Comparison of ENCODE assay signal across 9 cellular contexts in the genomic region with DNA sequence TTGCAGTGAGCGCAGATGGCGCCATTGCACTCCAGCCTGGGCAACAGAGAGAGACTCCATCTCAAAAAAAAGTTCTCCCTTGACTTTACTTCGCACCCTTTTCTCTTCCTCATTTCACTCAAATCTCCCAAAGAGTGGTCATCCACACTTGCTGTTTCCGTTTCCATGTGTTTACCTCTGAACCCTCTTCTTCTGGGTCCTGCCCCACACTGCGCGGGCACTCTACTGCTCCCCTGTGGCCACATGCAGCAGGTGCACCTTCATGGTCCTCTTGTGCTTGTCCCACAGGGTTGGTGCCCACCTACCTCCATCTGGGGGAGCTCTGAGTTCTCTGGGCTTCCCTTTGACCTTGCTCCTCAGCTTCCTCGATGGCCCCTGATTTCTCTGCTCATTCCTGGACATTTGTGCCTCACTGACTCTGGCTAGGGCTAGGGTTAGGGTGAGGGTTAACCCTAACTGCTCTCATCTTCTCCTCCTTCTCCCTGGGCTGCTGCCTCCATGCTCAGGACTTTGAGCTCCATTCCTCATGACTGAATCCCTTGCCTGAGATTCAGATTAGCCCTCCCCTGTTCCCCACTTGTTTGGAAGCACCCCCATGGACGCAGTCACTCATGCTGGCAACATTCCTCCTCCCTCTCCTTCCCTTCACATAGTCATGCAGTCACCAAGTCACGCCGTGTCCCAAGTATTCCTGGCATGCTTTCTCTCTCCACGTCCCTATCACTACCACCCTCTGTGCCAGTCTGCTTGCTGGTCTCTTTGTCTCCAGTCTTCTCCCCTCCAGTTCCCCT. TPM values are rescaled to one million over a fixed set of nuclear protein-coding genes. Genes with fewer than 3 reads are reported as not detected.
DNase-seq lines count a peak whose midpoint lies in the region; ATAC-seq and TF ChIP-seq lines count a peak whose summit lies in the region.
"Had no signal": no experiment of that assay in that cellular context is flagged by ENCODE, and none has a peak within 500 bp of the region (broad histone marks: within the 10 kb centered on the region; RNA-seq: fewer than 3 reads in every experiment).

No MANE protein-coding gene starts in this region.

- H3K4me3 ChIP-seq in GM06990 (replicated peaks; ENCODE audit: low read depth, low read length): no peak overlapping the region
- H3K4me3 ChIP-seq in choroid plexus epithelial cell (ENCODE audit: low read depth, low read length): no peak overlapping the region

- no peaks in the 10 kb centered on the region for H3K4me1 Mint-ChIP-seq in natural killer cell treated with Interleukin-12 subunit alpha and Interleukin-12 subunit beta and Interleukin-15 and Interleukin-18, amount 100 ng/mL, for 72 hours (ENCODE audit: low read depth in 2 of 2)
- H3K4me1 Mint-ChIP-seq: naive B cell had no signal

- ATAC-seq in natural killer cell treated with Interleukin-12 subunit alpha and Interleukin-12 subunit beta and Interleukin-15 and Interleukin-18, amount 100 ng/mL, for 72 hours: peak; percentile 33 to 50
- ATAC-seq in GM19035 (IDR thresholded peaks at IDR 0.05; ENCODE audit: unreplicated experiment) (no peak), HG03097 (IDR thresholded peaks at IDR 0.05; ENCODE audit: low FRiP score, unreplicated experiment) (no peak)

- TF ChIP-seq CTCF in GM06990 (IDR thresholded peaks at IDR 0.05; ENCODE audit: insufficient read depth, low read length, poor library complexity, severe bottlenecking) (peak; percentile 74), choroid plexus epithelial cell (conservative IDR thresholded peaks at IDR 0.05; ENCODE audit: low read depth, low read length) (peak; percentile 55)

- peaks cover 18% of the 10 kb centered on the region for H3K9me3 Mint-ChIP-seq in natural killer cell treated with Interleukin-12 subunit alpha and Interleukin-12 subunit beta and Interleukin-15 and Interleukin-18, amount 100 ng/mL, for 72 hours

- no peak overlapping the region for H3K27ac Mint-ChIP-seq in natural killer cell treated with Interleukin-12 subunit alpha and Interleukin-12 subunit beta and Interleukin-15 and Interleukin-18, amount 100 ng/mL, for 72 hours

- DNase-seq in GM06990 (ENCODE audit: extremely low read depth, insufficient read length) (peak; percentile 9), KBM-7 (peak; percentile 53), choroid plexus epithelial cell (ENCODE audit: low read depth) (no peak), KG1 (lab: John Stamatoyannopoulos, UW) (no peak), mucosa of gallbladder (ENCODE audit: low spot score) (no peak)
- no peak for DNase-seq in natural killer cell treated with Interleukin-12 subunit alpha and Interleukin-12 subunit beta and Interleukin-15 and Interleukin-18, amount 100 ng/mL, for 72 hours (ENCODE audit: low spot score)
- DNase-seq: naive B cell had no signal

- peaks cover 7% of the 10 kb centered on the region for H3K36me3 Mint-ChIP-seq in natural killer cell treated with Interleukin-12 subunit alpha and Interleukin-12 subunit beta and Interleukin-15 and Interleukin-18, amount 100 ng/mL, for 72 hours

- H3K4me3 Mint-ChIP-seq in natural killer cell treated with Interleukin-12 subunit alpha and Interleukin-12 subunit beta and Interleukin-15 and Interleukin-18, amount 100 ng/mL, for 72 hours: no peak overlapping the region
- H3K4me3 Mint-ChIP-seq: naive B cell had no signal

- in situ Hi-C loops in KBM-7 (cut with MboI; ENCODE audit: low pct_unique_long_range_greater_than_20kb, low sequenced_read_pairs): no loop called here

- H3K27me3 Mint-ChIP-seq in natural killer cell treated with Interleukin-12 subunit alpha and Interleukin-12 subunit beta and Interleukin-15 and Interleukin-18, amount 100 ng/mL, for 72 hours: peaks cover 19 to 31% of the 10 kb centered on the region in 2 donors

- no peaks in the 10 kb centered on the region for H3K27me3 ChIP-seq in GM06990 (replicated peaks; ENCODE audit: control insufficient read depth, insufficient read depth, low read length)

- no peaks in the 10 kb centered on the region for H3K36me3 ChIP-seq in GM06990 (ENCODE audit: control insufficient read depth, insufficient read depth, low read length)

RNA-seq across cellular contexts. Expression of gene KY, which starts 26.6 kb away (rescaled TPM):
- total RNA-seq in natural killer cell treated with Interleukin-12 subunit alpha and Interleukin-12 subunit beta and Interleukin-15 and Interleukin-18, amount 100 ng/mL, for 72 hours: not detected
- total RNA-seq in mucosa of gallbladder: 1.6 TPM

Comparison
In these comparisons a context has a peak if more than half of its experiments do, and no peak if none do; other contexts are left out.
1. DNase-seq: peak in GM06990 (single experiment) and KBM-7 (single experiment); none in choroid plexus epithelial cell (single experiment), natural killer cell treated with Interleukin-12 subunit alpha and Interleukin-12 subunit beta and Interleukin-15 and Interleukin-18, amount 100 ng/mL, for 72 hours (single experiment), KG1 (single experiment) and mucosa of gallbladder (single experiment).
2. ATAC-seq: peak in natural killer cell treated with Interleukin-12 subunit alpha and Interleukin-12 subunit beta and Interleukin-15 and Interleukin-18, amount 100 ng/mL, for 72 hours (2 of 2); none in GM19035 (single experiment) and HG03097 (single experiment).